8 cellular contexts compared by ENCODE assay signal in genomic region chr1:224435318-224435763, GRCh38. TPM values are rescaled to one million over a fixed set of nuclear protein-coding genes. Genes with fewer than 3 reads are reported as not detected.
DNase-seq lines count a peak whose midpoint lies in the region; ATAC-seq and TF ChIP-seq lines count a peak whose summit lies in the region.

No MANE protein-coding gene starts in this region.

- H3K27me3 Mint-ChIP-seq in endodermal cell (ENCODE audit: insufficient read depth): no peaks in the 10 kb centered on the region

- peaks cover 10% of the 10 kb centered on the region for H4K20me1 ChIP-seq in SU-DHL-6 (ENCODE audit: low read depth, low read length)

- H3K4me3 Mint-ChIP-seq in endodermal cell: peak overlapping the region; percentile 75

- peak overlapping the region; percentile 95 for H3K4me3 ChIP-seq in AG10803 (ENCODE audit: low read length)
- peak overlapping the region; percentile 62 for H3K4me3 ChIP-seq in SU-DHL-6 (ENCODE audit: insufficient read depth, low read length, poor library complexity, severe bottlenecking)
- H3K4me3 ChIP-seq in endodermal cell (ENCODE audit: low read length): peak overlapping the region; percentile 89
- peak overlapping the region; percentile 67 for H3K4me3 ChIP-seq in mucosa of descending colon
- H3K4me3 ChIP-seq in uterus: peak overlapping the region; percentile 86 to 94

- H3K36me3 Mint-ChIP-seq in endodermal cell (ENCODE audit: low read depth): peaks cover 14% of the 10 kb centered on the region

- H3K27ac ChIP-seq in SU-DHL-6 (ENCODE audit: low read depth, low read length): peak overlapping the region; percentile 48; the same call in 1 of the 2 replicates
- H3K27ac ChIP-seq in endodermal cell (ENCODE audit: low read depth, low read length): no peak overlapping the region
- H3K27ac ChIP-seq in uterus: peak overlapping the region; percentile 98 to 99

- WGBS in endodermal cell (ENCODE audit: insufficient coverage in 1 of 2, insufficient read length in 1 of 2), 2 experiments: 19 to 21% methylated on average over 4 of the region's 4 CpGs

- peak overlapping the region; percentile 87 for H2AFZ ChIP-seq in SU-DHL-6 (ENCODE audit: low read depth, low read length, severe bottlenecking)

- H3K4me1 ChIP-seq in endodermal cell (ENCODE audit: control insufficient read depth, insufficient read depth, low read length): peaks cover 3% of the 10 kb centered on the region
- peaks cover 16% of the 10 kb centered on the region for H3K4me1 ChIP-seq in mucosa of descending colon (ENCODE audit: low read depth)
- H3K4me1 ChIP-seq in uterus: peaks cover 7 to 11% of the 10 kb centered on the region in 2 donors

- intact Hi-C loops in mucosa of descending colon (cut with DNase I, micrococcal nuclease) (no loop called here), uterus (cut with DNase I; ENCODE audit: low total_unique reads) (no loop called here)

- H3K9ac ChIP-seq in SU-DHL-6 (ENCODE audit: low read length) (peak overlapping the region; percentile 90), endodermal cell (ENCODE audit: extremely low read depth, low read length, poor library complexity, severe bottlenecking) (peak overlapping the region; percentile 58)

- H3K4me2 ChIP-seq in SU-DHL-6 (ENCODE audit: low read depth, low read length, poor library complexity, severe bottlenecking): peak overlapping the region; percentile 67

- H3K4me1 Mint-ChIP-seq in endodermal cell: peaks cover 38% of the 10 kb centered on the region

- ATAC-seq in GM18517 (IDR thresholded peaks at IDR 0.05; ENCODE audit: unreplicated experiment) (peak; percentile 26), HG03175 (IDR thresholded peaks at IDR 0.05; ENCODE audit: unreplicated experiment) (peak; percentile 13), mucosa of descending colon (peak; percentile 42)

- H3K79me2 ChIP-seq in SU-DHL-6 (ENCODE audit: insufficient read depth, low read length): peaks cover 58% of the 10 kb centered on the region

- TF ChIP-seq CTCF in AG10803 (conservative IDR thresholded peaks at IDR 0.05; ENCODE audit: low read length): no peak
- TF ChIP-seq CTCF in SU-DHL-6 (IDR thresholded peaks at IDR 0.05; ENCODE audit: insufficient read depth, low read length, poor library complexity, severe bottlenecking): no peak
- TF ChIP-seq CTCF in endodermal cell (conservative IDR thresholded peaks at IDR 0.05): no peak
- no peak for TF ChIP-seq CTCF in mucosa of descending colon (IDR thresholded peaks at IDR 0.05)
- TF ChIP-seq CTCF in uterus (IDR thresholded peaks at IDR 0.05): no peak

- H3K9me2 ChIP-seq in SU-DHL-6 (replicated peaks; ENCODE audit: insufficient read depth, low read length): no peaks in the 10 kb centered on the region

- TF ChIP-seq POLR2A in uterus (IDR thresholded peaks at IDR 0.05): no peak

- H3K27me3 ChIP-seq in SU-DHL-6 (ENCODE audit: low read length) (no peaks in the 10 kb centered on the region), endodermal cell (ENCODE audit: control insufficient read depth, insufficient read depth, low read length, poor library complexity, severe bottlenecking) (no peaks in the 10 kb centered on the region), uterus (no peaks in the 10 kb centered on the region)

- no peaks in the 10 kb centered on the region for H3K9me3 Mint-ChIP-seq in endodermal cell

- H3K36me3 ChIP-seq in SU-DHL-6 (ENCODE audit: low read length) (peaks cover 7% of the 10 kb centered on the region; the same call in 1 of the 2 replicates), endodermal cell (ENCODE audit: control insufficient read depth, insufficient read depth, low read length) (peaks cover 11% of the 10 kb centered on the region), mucosa of descending colon (ENCODE audit: low read depth) (no peaks in the 10 kb centered on the region), uterus (no peaks in the 10 kb centered on the region)

- H3K27ac Mint-ChIP-seq in endodermal cell: peak overlapping the region; percentile 95

- H3F3A ChIP-seq in SU-DHL-6 (ENCODE audit: insufficient read depth): peaks cover 27% of the 10 kb centered on the region

- no peaks in the 10 kb centered on the region for H3K9me3 ChIP-seq in SU-DHL-6 (ENCODE audit: insufficient read depth, low read length)
- no peaks in the 10 kb centered on the region for H3K9me3 ChIP-seq in endodermal cell (ENCODE audit: control insufficient read depth, low read length)
- H3K9me3 ChIP-seq in mucosa of descending colon: no peaks in the 10 kb centered on the region
- no peaks in the 10 kb centered on the region for H3K9me3 ChIP-seq in uterus

- DNase-seq in AG10803 (ENCODE audit: low read depth) (peak; percentile 84), endodermal cell (no peak), mucosa of descending colon (no peak), uterus (no peak), NCI-H510A (lab: John Stamatoyannopoulos, UW) (no peak)

RNA-seq across cellular contexts. Expression of gene WDR26, which starts 0.7 kb away (rescaled TPM):
- 10 to 100 TPM; 75.9 to 79.0 TPM for total RNA-seq in endodermal cell
- 52.8 TPM for polyA plus RNA-seq in endodermal cell (2013, experiment 1 of 2)
- 50.1 TPM for polyA plus RNA-seq in endodermal cell (2013, experiment 2 of 2)
- total RNA-seq in mucosa of descending colon: 10 to 100 TPM; 64.4 to 86.3 (median 67.4) TPM
- 10 to 100 TPM; 45.9 to 76.9 (median 65.7) TPM for total RNA-seq in uterus
